Comparison of ENCODE assay signal across 1 cellular context in the genomic region with DNA sequence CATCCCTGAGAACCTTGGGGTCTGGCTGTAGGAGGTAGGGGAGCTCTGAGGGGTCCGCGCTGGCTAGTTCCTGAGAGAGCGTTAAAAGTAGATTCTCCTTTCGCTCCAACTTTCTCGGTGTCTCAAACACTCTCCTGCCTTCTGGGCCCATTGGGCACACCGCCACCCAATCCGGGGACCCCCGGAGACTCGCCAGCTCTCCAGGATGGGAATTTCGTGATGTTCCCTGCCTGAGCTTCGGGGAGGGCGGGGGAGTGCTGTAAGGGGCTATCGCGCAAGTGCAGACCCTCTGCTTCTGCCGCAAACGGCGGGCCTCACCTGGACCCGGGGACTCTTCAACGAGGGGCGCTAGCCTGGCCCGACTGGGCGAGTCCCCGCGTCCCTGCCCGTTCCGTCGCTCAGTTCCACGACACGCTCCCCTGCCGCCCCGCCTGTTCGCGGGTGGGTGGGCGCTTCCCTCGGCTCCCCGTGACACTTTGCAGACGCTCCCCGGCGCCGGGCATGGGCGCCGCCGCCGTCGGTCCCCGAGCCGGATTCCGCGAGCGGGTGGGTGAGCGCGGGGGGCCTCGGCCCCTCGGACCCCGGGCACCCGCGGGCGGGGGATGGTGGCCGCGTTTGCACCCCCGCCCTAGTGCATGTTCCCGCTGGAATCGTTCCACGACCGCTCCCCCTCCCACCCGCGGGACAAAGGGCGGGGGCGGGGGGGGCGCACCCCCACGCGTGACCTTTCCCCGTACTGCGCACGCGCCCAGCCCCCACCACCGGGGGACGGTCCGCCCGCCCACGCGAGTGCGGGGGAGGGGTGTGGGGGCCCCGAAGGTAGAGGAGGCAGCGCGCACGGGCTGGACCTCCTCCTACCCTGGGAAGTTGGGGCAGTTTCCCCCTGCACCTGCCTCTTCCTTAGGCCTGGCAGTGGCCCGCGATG.
TF ChIP-seq lines count a peak whose summit lies in the region.

Gene CCDC106 (plus strand): TSS at position 481 of the 925 bp plus-strand sequence. CDS start 835 bp downstream, outside the sequence.

TF ChIP-seq in K562, 482 proteins besides CTCF, POLR2A, EP300 and RAD21 (continued from another document and continues in another):
- TF ChIP-seq ZNF79 (CRISPR knock-in tag; IDR thresholded peaks at IDR 0.05; ENCODE audit: low read depth): no peak
- TF ChIP-seq RAD51 (IDR thresholded peaks at IDR 0.05; ENCODE audit: borderline replicate concordance, low read depth): no peak
- TF ChIP-seq ZNF699 (CRISPR knock-in tag; IDR thresholded peaks at IDR 0.05; ENCODE audit: insufficient replicate concordance): no peak
- TF ChIP-seq FOXP1 (CRISPR knock-in tag; IDR thresholded peaks at IDR 0.05): 0 out of 2 replicates have a peak, but pooled peaks have one; percentile 10
- no peak for TF ChIP-seq E2F8 (IDR thresholded peaks at IDR 0.05; ENCODE audit: low read depth, partially characterized antibody)
- TF ChIP-seq, protein P1, sequence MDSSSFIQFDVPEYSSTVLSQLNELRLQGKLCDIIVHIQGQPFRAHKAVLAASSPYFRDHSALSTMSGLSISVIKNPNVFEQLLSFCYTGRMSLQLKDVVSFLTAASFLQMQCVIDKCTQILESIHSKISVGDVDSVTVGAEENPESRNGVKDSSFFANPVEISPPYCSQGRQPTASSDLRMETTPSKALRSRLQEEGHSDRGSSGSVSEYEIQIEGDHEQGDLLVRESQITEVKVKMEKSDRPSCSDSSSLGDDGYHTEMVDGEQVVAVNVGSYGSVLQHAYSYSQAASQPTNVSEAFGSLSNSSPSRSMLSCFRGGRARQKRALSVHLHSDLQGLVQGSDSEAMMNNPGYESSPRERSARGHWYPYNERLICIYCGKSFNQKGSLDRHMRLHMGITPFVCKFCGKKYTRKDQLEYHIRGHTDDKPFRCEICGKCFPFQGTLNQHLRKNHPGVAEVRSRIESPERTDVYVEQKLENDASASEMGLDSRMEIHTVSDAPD (CRISPR knock-in tag; IDR thresholded peaks at IDR 0.05): no peak
- peak; percentile 45 to 87; a peak in 1 of 4 replicates for TF ChIP-seq HDAC1 (IDR thresholded peaks at IDR 0.05)
- TF ChIP-seq SUPT5H (IDR thresholded peaks at IDR 0.05): no peak
- TF ChIP-seq NKRF (IDR thresholded peaks at IDR 0.05; ENCODE audit: borderline replicate concordance): peak; percentile 36; the same call in 1 of the 2 replicates
- TF ChIP-seq, protein P2, sequence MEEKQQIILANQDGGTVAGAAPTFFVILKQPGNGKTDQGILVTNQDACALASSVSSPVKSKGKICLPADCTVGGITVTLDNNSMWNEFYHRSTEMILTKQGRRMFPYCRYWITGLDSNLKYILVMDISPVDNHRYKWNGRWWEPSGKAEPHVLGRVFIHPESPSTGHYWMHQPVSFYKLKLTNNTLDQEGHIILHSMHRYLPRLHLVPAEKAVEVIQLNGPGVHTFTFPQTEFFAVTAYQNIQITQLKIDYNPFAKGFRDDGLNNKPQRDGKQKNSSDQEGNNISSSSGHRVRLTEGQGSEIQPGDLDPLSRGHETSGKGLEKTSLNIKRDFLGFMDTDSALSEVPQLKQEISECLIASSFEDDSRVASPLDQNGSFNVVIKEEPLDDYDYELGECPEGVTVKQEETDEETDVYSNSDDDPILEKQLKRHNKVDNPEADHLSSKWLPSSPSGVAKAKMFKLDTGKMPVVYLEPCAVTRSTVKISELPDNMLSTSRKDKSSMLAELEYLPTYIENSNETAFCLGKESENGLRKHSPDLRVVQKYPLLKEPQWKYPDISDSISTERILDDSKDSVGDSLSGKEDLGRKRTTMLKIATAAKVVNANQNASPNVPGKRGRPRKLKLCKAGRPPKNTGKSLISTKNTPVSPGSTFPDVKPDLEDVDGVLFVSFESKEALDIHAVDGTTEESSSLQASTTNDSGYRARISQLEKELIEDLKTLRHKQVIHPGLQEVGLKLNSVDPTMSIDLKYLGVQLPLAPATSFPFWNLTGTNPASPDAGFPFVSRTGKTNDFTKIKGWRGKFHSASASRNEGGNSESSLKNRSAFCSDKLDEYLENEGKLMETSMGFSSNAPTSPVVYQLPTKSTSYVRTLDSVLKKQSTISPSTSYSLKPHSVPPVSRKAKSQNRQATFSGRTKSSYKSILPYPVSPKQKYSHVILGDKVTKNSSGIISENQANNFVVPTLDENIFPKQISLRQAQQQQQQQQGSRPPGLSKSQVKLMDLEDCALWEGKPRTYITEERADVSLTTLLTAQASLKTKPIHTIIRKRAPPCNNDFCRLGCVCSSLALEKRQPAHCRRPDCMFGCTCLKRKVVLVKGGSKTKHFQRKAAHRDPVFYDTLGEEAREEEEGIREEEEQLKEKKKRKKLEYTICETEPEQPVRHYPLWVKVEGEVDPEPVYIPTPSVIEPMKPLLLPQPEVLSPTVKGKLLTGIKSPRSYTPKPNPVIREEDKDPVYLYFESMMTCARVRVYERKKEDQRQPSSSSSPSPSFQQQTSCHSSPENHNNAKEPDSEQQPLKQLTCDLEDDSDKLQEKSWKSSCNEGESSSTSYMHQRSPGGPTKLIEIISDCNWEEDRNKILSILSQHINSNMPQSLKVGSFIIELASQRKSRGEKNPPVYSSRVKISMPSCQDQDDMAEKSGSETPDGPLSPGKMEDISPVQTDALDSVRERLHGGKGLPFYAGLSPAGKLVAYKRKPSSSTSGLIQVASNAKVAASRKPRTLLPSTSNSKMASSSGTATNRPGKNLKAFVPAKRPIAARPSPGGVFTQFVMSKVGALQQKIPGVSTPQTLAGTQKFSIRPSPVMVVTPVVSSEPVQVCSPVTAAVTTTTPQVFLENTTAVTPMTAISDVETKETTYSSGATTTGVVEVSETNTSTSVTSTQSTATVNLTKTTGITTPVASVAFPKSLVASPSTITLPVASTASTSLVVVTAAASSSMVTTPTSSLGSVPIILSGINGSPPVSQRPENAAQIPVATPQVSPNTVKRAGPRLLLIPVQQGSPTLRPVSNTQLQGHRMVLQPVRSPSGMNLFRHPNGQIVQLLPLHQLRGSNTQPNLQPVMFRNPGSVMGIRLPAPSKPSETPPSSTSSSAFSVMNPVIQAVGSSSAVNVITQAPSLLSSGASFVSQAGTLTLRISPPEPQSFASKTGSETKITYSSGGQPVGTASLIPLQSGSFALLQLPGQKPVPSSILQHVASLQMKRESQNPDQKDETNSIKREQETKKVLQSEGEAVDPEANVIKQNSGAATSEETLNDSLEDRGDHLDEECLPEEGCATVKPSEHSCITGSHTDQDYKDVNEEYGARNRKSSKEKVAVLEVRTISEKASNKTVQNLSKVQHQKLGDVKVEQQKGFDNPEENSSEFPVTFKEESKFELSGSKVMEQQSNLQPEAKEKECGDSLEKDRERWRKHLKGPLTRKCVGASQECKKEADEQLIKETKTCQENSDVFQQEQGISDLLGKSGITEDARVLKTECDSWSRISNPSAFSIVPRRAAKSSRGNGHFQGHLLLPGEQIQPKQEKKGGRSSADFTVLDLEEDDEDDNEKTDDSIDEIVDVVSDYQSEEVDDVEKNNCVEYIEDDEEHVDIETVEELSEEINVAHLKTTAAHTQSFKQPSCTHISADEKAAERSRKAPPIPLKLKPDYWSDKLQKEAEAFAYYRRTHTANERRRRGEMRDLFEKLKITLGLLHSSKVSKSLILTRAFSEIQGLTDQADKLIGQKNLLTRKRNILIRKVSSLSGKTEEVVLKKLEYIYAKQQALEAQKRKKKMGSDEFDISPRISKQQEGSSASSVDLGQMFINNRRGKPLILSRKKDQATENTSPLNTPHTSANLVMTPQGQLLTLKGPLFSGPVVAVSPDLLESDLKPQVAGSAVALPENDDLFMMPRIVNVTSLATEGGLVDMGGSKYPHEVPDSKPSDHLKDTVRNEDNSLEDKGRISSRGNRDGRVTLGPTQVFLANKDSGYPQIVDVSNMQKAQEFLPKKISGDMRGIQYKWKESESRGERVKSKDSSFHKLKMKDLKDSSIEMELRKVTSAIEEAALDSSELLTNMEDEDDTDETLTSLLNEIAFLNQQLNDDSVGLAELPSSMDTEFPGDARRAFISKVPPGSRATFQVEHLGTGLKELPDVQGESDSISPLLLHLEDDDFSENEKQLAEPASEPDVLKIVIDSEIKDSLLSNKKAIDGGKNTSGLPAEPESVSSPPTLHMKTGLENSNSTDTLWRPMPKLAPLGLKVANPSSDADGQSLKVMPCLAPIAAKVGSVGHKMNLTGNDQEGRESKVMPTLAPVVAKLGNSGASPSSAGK (IDR thresholded peaks at IDR 0.05): no peak
- no peak for TF ChIP-seq SPI1 (IDR thresholded peaks at IDR 0.05; ENCODE audit: borderline replicate concordance, low read depth, low read length)
- TF ChIP-seq KLF6 (CRISPR knock-in tag; IDR thresholded peaks at IDR 0.05; ENCODE audit: borderline replicate concordance): no peak; the same call in 1 of the 2 replicates
- no peak for TF ChIP-seq ELF4 (CRISPR knock-in tag; IDR thresholded peaks at IDR 0.05)
- TF ChIP-seq BMI1 (IDR thresholded peaks at IDR 0.05; ENCODE audit: low read length): no peak
- no peak for TF ChIP-seq ZNF583 (CRISPR knock-in tag; IDR thresholded peaks at IDR 0.05)
- no peak for TF ChIP-seq ZNF695 (CRISPR knock-in tag; IDR thresholded peaks at IDR 0.05)
- peak; percentile 77 for TF ChIP-seq ZBTB7A (IDR thresholded peaks at IDR 0.05; ENCODE audit: borderline replicate concordance, control insufficient read depth, low read depth, low read length)
- TF ChIP-seq MEIS2 (IDR thresholded peaks at IDR 0.05; ENCODE audit: partially characterized antibody): no peak
- peak; percentile 99 for TF ChIP-seq ZNF740 (CRISPR knock-in tag; IDR thresholded peaks at IDR 0.05)
- peak in 1 of 2 experiments; percentile 100; a peak in 2 of 4 replicates for TF ChIP-seq ZNF740 (tag; IDR thresholded peaks at IDR 0.05)
- TF ChIP-seq MNT (conservative IDR thresholded peaks at IDR 0.05): peak; percentile 27 to 83; a peak in 3 of 4 replicates
- TF ChIP-seq SMARCB1 (IDR thresholded peaks at IDR 0.05; ENCODE audit: insufficient read length, low read depth): no peak
- no peak for TF ChIP-seq FOXA1 (IDR thresholded peaks at IDR 0.05; ENCODE audit: borderline replicate concordance)
- peak in 1 of 2 experiments; percentile 100 for TF ChIP-seq NCOA2 (IDR thresholded peaks at IDR 0.05; ENCODE audit: partially characterized antibody in 2 of 2)
- TF ChIP-seq PATZ1 (CRISPR knock-in tag; IDR thresholded peaks at IDR 0.05; ENCODE audit: borderline replicate concordance): no peak
